Comparison of ENCODE assay signal across 7 cellular contexts in genomic region chr5:126656397-126657007, GRCh38. TPM values are rescaled to one million over a fixed set of nuclear protein-coding genes. Genes with fewer than 3 reads are reported as not detected.
DNase-seq lines count a peak whose midpoint lies in the region; ATAC-seq and TF ChIP-seq lines count a peak whose summit lies in the region.

No MANE protein-coding gene starts in this region.

- no peak overlapping the region for H2AFZ ChIP-seq in GM23248

- BruUV-seq in Caco-2 (replicated peaks; lab: Mats Ljungman, UMichigan) = no TSS peak

- H3K79me2 ChIP-seq in GM23248 (ENCODE audit: insufficient read depth) = no peaks in the 10 kb centered on the region

- H3K9me2 ChIP-seq in GM23248 (ENCODE audit: insufficient read depth) = no peaks in the 10 kb centered on the region

- CTCF ChIA-PET in Caco-2 (lab: Charles Lee) = no interaction called here

- H3K27ac Mint-ChIP-seq in Caco-2 (ENCODE audit: unreplicated experiment) (no peak overlapping the region), naive B cell (no peak overlapping the region)

- H3K27me3 Mint-ChIP-seq in Caco-2 (ENCODE audit: insufficient read depth, unreplicated experiment) (no peaks in the 10 kb centered on the region), naive B cell (no peaks in the 10 kb centered on the region)

- H3K27me3 ChIP-seq in Caco-2 (replicated peaks; ENCODE audit: control insufficient read depth, insufficient read depth, low read length) (no peaks in the 10 kb centered on the region), GM23248 (replicated peaks; ENCODE audit: insufficient read depth) (no peaks in the 10 kb centered on the region), dorsolateral prefrontal cortex (no peaks in the 10 kb centered on the region)

- H3K9me3 ChIP-seq in Caco-2 (no peaks in the 10 kb centered on the region), GM23248 (ENCODE audit: low read depth) (no peaks in the 10 kb centered on the region)

- H4K20me1 ChIP-seq in GM23248 (ENCODE audit: insufficient read depth) = no peaks in the 10 kb centered on the region

- H3K9ac ChIP-seq in GM23248 = no peak overlapping the region

- intact Hi-C loops in Caco-2 (cut with micrococcal nuclease; ENCODE audit: unreplicated experiment) (loop anchor here (1.0 to 5.0 kb wide), 6 partner anchors 124 to 836 kb away; no protein-coding TSS in a partner anchor), dorsolateral prefrontal cortex (cut with DNase I) (loop anchor here (1.0 to 5.0 kb wide), 2 partner anchors 121 to 124 kb away; partner anchors contain the start of gene LMNB1 (in 1 of the 2))

- H3K9me3 Mint-ChIP-seq in Caco-2 (ENCODE audit: unreplicated experiment) (no peaks in the 10 kb centered on the region), naive B cell (no peaks in the 10 kb centered on the region)

- no peaks in the 10 kb centered on the region for H3F3A ChIP-seq in GM23248 (ENCODE audit: insufficient read depth)

- in situ Hi-C loops in GM23248 (cut with MboI) = loop anchor here (25.0 kb wide), 1 partner anchor 656 kb away; no protein-coding TSS in a partner anchor

- H3K4me1 Mint-ChIP-seq in Caco-2 (ENCODE audit: low read depth, unreplicated experiment) (no peaks in the 10 kb centered on the region), naive B cell (peaks cover 4 to 6% (median 6%) of the 10 kb centered on the region in 3 donors)

- TF ChIP-seq CTCF in Caco-2 (IDR thresholded peaks at IDR 0.05; ENCODE audit: insufficient read depth in 1 of 2, low read depth in 1 of 2, low read length in 1 of 2, severe bottlenecking in 1 of 2, unreplicated experiment in 1 of 2) = peak; percentile 85 to 93
- peak; percentile 61 to 91 (median 80) for TF ChIP-seq CTCF in dorsolateral prefrontal cortex (IDR thresholded peaks at IDR 0.05 in 54 of 56, conservative IDR thresholded peaks at IDR 0.05 in 2 of 56; ENCODE audit: low read depth in 1 of 56, partially characterized antibody in 56 of 56)

- H3K4me2 ChIP-seq in GM23248 (ENCODE audit: unreplicated experiment) = no peak overlapping the region

- ATAC-seq in naive B cell (ENCODE audit: low read depth in 2 of 2) = no peak

- DNase-seq in Caco-2 (peak in 1 of 2 experiments; percentile 18), GM23248 (peak; percentile 71), OCI-M1 (lab: John Stamatoyannopoulos, UW) (peak; percentile 22), dorsolateral prefrontal cortex (peak in 1 of 10 donors; percentile 8), naive B cell (peak; percentile 8), 8988T (no peak), GF-D8 (lab: John Stamatoyannopoulos, UW) (no peak)

- no peaks in the 10 kb centered on the region for H3K4me1 ChIP-seq in Caco-2
- no peaks in the 10 kb centered on the region for H3K4me1 ChIP-seq in GM23248 (ENCODE audit: insufficient read depth)

- POLR2A ChIA-PET in Caco-2 (lab: Charles Lee) = no interaction called here

- 1 to 5% methylated on average over 5 of the region's 5 CpGs for WGBS in GM23248 (ENCODE audit: low coverage in 1 of 2, low lambda C conversion rate in 2 of 2, missing lambda C conversion rate in 2 of 2), 2 experiments

- H3K4me3 ChIP-seq in Caco-2 (ENCODE audit: low read depth, low read length) (no peak overlapping the region), GM23248 (no peak overlapping the region), dorsolateral prefrontal cortex (no peak overlapping the region)

- no peaks in the 10 kb centered on the region for H3K36me3 Mint-ChIP-seq in Caco-2 (ENCODE audit: insufficient read depth, unreplicated experiment)
- H3K36me3 Mint-ChIP-seq in naive B cell = no peaks in the 10 kb centered on the region

- H3K4me3 Mint-ChIP-seq in Caco-2 (ENCODE audit: unreplicated experiment) (no peak overlapping the region), naive B cell (no peak overlapping the region)

- H3K36me3 ChIP-seq in Caco-2 (ENCODE audit: control insufficient read depth, insufficient read depth, low read length) (no peaks in the 10 kb centered on the region), GM23248 (ENCODE audit: low read depth) (no peaks in the 10 kb centered on the region)

- H3K27ac ChIP-seq in GM23248 (no peak overlapping the region), dorsolateral prefrontal cortex (no peak overlapping the region)

RNA-seq across cellular contexts. Expression of gene PHAX, which starts 55.8 kb away (rescaled TPM):
- 38.7 and 41.3 TPM in 2 replicates for total RNA-seq in Caco-2 (2022)
- 85.7 and 86.5 TPM in 2 replicates for total RNA-seq in GM23248 (2014; rRNA removed; shearing (Covaris generic))
- polyA plus RNA-seq in GM23248 (2016; fragmentation: Nextera tagmentation; extraction: Ambion mirVana) = 124 and 135 TPM in 2 replicates
- total RNA-seq in dorsolateral prefrontal cortex = 10 to 100 TPM; 32.7 to 78.0 (median 53.0) TPM
- polyA plus RNA-seq in naive B cell (ENCODE audit: low read depth in 6 of 6) = 10 to 100 TPM; 29.7 to 84.8 (median 66.5) TPM

Comparison
In these comparisons a context has a peak if more than half of its experiments do, and no peak if none do; other contexts are left out.
1. DNase-seq: peak in GM23248 (single experiment), OCI-M1 (single experiment) and naive B cell (single experiment); none in 8988T (single experiment) and GF-D8 (single experiment).